ENCODE assay signal across 1 cellular context in genomic region chr17:80263253-80264047, GRCh38.
A peak's percentile ranks its signal among the peaks of the same experiment; 100 is the strongest.
TF ChIP-seq lines count a peak whose summit lies in the region.

No MANE protein-coding gene starts in this region.

TF ChIP-seq in HepG2, 621 proteins besides CTCF, POLR2A, EP300 and RAD21 (continued from another document and continues in another):
- TF ChIP-seq ZKSCAN1 (IDR thresholded peaks at IDR 0.05; ENCODE audit: low read length) (no peak), ZNF572 (CRISPR knock-in tag; IDR thresholded peaks at IDR 0.05) (0 out of 2 replicates have a peak, but pooled peaks have one; percentile 73), ZIK1 (CRISPR knock-in tag; IDR thresholded peaks at IDR 0.05; ENCODE audit: borderline replicate concordance, low read depth) (peak; percentile 52; the same call in 1 of the 2 replicates), CBX2 (IDR thresholded peaks at IDR 0.05; ENCODE audit: low read depth, low read length) (no peak), CBX2 (CRISPR knock-in tag; IDR thresholded peaks at IDR 0.05; ENCODE audit: low read depth) (no peak), ZNF720 (CRISPR knock-in tag; IDR thresholded peaks at IDR 0.05) (no peak), ZBTB43 (CRISPR knock-in tag; conservative IDR thresholded peaks at IDR 0.05) (0 out of 2 replicates have a peak, but pooled peaks have one; percentile 14), SIN3B (IDR thresholded peaks at IDR 0.05; ENCODE audit: low read length) (no peak), BCL3 (CRISPR knock-in tag; IDR thresholded peaks at IDR 0.05) (peak; percentile 27; the same call in 1 of the 2 replicates), POLR2G (IDR thresholded peaks at IDR 0.05; ENCODE audit: low read depth, low read length) (peak; percentile 99), ZNF552 (CRISPR knock-in tag; IDR thresholded peaks at IDR 0.05; ENCODE audit: borderline replicate concordance) (0 out of 2 replicates have a peak, but pooled peaks have one; percentile 57), DZIP1 (CRISPR knock-in tag; IDR thresholded peaks at IDR 0.05) (no peak), ARHGAP35 (CRISPR knock-in tag; IDR thresholded peaks at IDR 0.05; ENCODE audit: borderline replicate concordance) (0 out of 2 replicates have a peak, but pooled peaks have one; percentile 7), ZNF883 (CRISPR knock-in tag; IDR thresholded peaks at IDR 0.05; ENCODE audit: not compliant biosample characterization) (peak; percentile 48), RAD51 (IDR thresholded peaks at IDR 0.05; ENCODE audit: borderline replicate concordance) (peak; percentile 99), HNF1B (CRISPR knock-in tag; IDR thresholded peaks at IDR 0.05) (peak; percentile 93), PRDM4 (CRISPR knock-in tag; IDR thresholded peaks at IDR 0.05; ENCODE audit: borderline replicate concordance) (no peak), SNAI1 (CRISPR knock-in tag; IDR thresholded peaks at IDR 0.05; ENCODE audit: borderline replicate concordance) (0 out of 2 replicates have a peak, but pooled peaks have one; percentile 86), ZNF781 (CRISPR knock-in tag; IDR thresholded peaks at IDR 0.05; ENCODE audit: borderline replicate concordance, not compliant biosample characterization) (peak; percentile 46), ELF1 (CRISPR knock-in tag; IDR thresholded peaks at IDR 0.05) (no peak; the same call in 1 of the 2 replicates), ZNF282 (IDR thresholded peaks at IDR 0.05; ENCODE audit: partially characterized antibody) (no peak), ZSCAN31 (CRISPR knock-in tag; IDR thresholded peaks at IDR 0.05; ENCODE audit: low read depth) (peak; percentile 66; the same call in 1 of the 2 replicates), HCFC1 (IDR thresholded peaks at IDR 0.05; ENCODE audit: low read depth, low read length) (no peak), AHR (CRISPR knock-in tag; IDR thresholded peaks at IDR 0.05) (no peak), PITX1 (CRISPR knock-in tag; IDR thresholded peaks at IDR 0.05) (peak; percentile 64), ZNF629 (CRISPR knock-in tag; conservative IDR thresholded peaks at IDR 0.05) (peak; percentile 17; the same call in 1 of the 2 replicates), ZNF276 (CRISPR knock-in tag; IDR thresholded peaks at IDR 0.05; ENCODE audit: low read depth) (no peak), CENPX (CRISPR knock-in tag; IDR thresholded peaks at IDR 0.05) (no peak), ZNF703 (CRISPR knock-in tag; IDR thresholded peaks at IDR 0.05; ENCODE audit: borderline replicate concordance) (no peak), ZBTB40 (IDR thresholded peaks at IDR 0.05) (no peak), ZBTB40 (CRISPR knock-in tag; IDR thresholded peaks at IDR 0.05) (peak; percentile 20; the same call in 1 of the 2 replicates), ZNF143 (CRISPR knock-in tag; IDR thresholded peaks at IDR 0.05) (peak; percentile 36; the same call in 1 of the 2 replicates), KLF15 (CRISPR knock-in tag; IDR thresholded peaks at IDR 0.05; ENCODE audit: borderline replicate concordance) (0 out of 2 replicates have a peak, but pooled peaks have one; percentile 21), ZNF580 (CRISPR knock-in tag; IDR thresholded peaks at IDR 0.05; ENCODE audit: borderline replicate concordance, low read depth) (peak; percentile 81), ZFAT (CRISPR knock-in tag; conservative IDR thresholded peaks at IDR 0.05) (no peak), PRMT3 (CRISPR knock-in tag; IDR thresholded peaks at IDR 0.05; ENCODE audit: borderline replicate concordance, low read depth) (peak; percentile 79; the same call in 1 of the 2 replicates), DPF2 (CRISPR knock-in tag; IDR thresholded peaks at IDR 0.05; ENCODE audit: borderline replicate concordance, low read depth) (no peak)
